ENCODE assay signal across 25 cellular contexts in genomic region chr3:173003471-173003870, GRCh38.
DNase-seq lines count a peak whose midpoint lies in the region; ATAC-seq, FAIRE-seq and TF ChIP-seq lines count a peak whose summit lies in the region.
"Had no signal": no experiment of that assay in that cellular context is flagged by ENCODE, and none has a peak within 500 bp of the region (broad histone marks: within the 10 kb centered on the region; RNA-seq: fewer than 3 reads in every experiment).

No MANE protein-coding gene starts in this region.

- TF ChIP-seq RAD21 in SK-N-SH (IDR thresholded peaks at IDR 0.05; ENCODE audit: low read length) (no peak), K562 (CRISPR knock-in tag; conservative IDR thresholded peaks at IDR 0.05 in 1 of 2, IDR thresholded peaks at IDR 0.05 in 1 of 2) (no peak)

- H4K20me1 ChIP-seq in SK-N-SH (ENCODE audit: insufficient read depth) (no peaks in the 10 kb centered on the region), K562 (replicated peaks; ENCODE audit: control insufficient read depth, insufficient read depth, low read length) (no peaks in the 10 kb centered on the region)
- H4K20me1 ChIP-seq: BLaER1 had no signal

- no peaks in the 10 kb centered on the region for H3F3A ChIP-seq in SK-N-SH (replicated peaks; ENCODE audit: insufficient read depth)

- ATAC-seq in SK-N-SH treated with all-trans-retinoic acid at 6 μM for 48 hours (no peak), K562 (no peak), lower lobe of right lung (no peak), GM18517 (IDR thresholded peaks at IDR 0.05; ENCODE audit: unreplicated experiment) (no peak)
- ATAC-seq: A549 had no signal

- no peak for TF ChIP-seq CTCF in SK-N-SH (IDR thresholded peaks at IDR 0.05)
- TF ChIP-seq CTCF in K562 (IDR thresholded peaks at IDR 0.05 in 2 of 3, conservative IDR thresholded peaks at IDR 0.05 in 1 of 3; ENCODE audit: insufficient read depth in 2 of 3, low read depth in 1 of 3, low read length in 3 of 3) = no peak
- TF ChIP-seq CTCF in retinal pigment epithelial cell (conservative IDR thresholded peaks at IDR 0.05; ENCODE audit: low read depth, low read length) = no peak
- no peak for TF ChIP-seq CTCF in lower lobe of right lung (IDR thresholded peaks at IDR 0.05)

- no peaks in the 10 kb centered on the region for H3K9me2 ChIP-seq in SK-N-SH

- TF ChIP-seq EP300 in SK-N-SH (IDR thresholded peaks at IDR 0.05; ENCODE audit: borderline replicate concordance in 1 of 2, low read depth in 1 of 2, low read length in 1 of 2) (no peak), K562 (IDR thresholded peaks at IDR 0.05; ENCODE audit: low read length) (no peak)

- CTCF ChIA-PET in SK-N-SH (lab: Yijun Ruan, JAX) = no interaction called here
- CTCF ChIA-PET in K562 (lab: Yijun Ruan, JAX; ENCODE audit: low intra/inter-chr PET ratio) = no interaction called here

- TF ChIP-seq POLR2A in K562 (conservative IDR thresholded peaks at IDR 0.05) = no peak

- H3K9ac ChIP-seq in SK-N-SH (no peak overlapping the region), K562 (ENCODE audit: insufficient read depth in 1 of 2, low read depth in 2 of 2, low read length in 2 of 2) (no peak overlapping the region)
- H3K9ac ChIP-seq: BLaER1 had no signal

- H3K27ac ChIP-seq in SK-N-SH (ENCODE audit: low read depth in 2 of 2, low read length in 1 of 2) (no peak overlapping the region), K562 (ENCODE audit: extremely low read depth, low read depth, low read length) (no peak overlapping the region), lower lobe of right lung (no peak overlapping the region)
- H3K27ac ChIP-seq: 22Rv1, A549, BLaER1 had no signal

- intact Hi-C loops in K562 (cut with micrococcal nuclease) (no loop called here), lower lobe of right lung (cut with DNase I) (no loop called here)

- H3K79me2 ChIP-seq in SK-N-SH (ENCODE audit: insufficient read depth) (no peaks in the 10 kb centered on the region), K562 (ENCODE audit: control insufficient read depth, insufficient read depth, low read length) (no peaks in the 10 kb centered on the region; the same call in 2 of the 3 replicates)

- H3K4me1 ChIP-seq in SK-N-SH (ENCODE audit: control insufficient read depth in 1 of 2, insufficient read depth in 2 of 2, low read depth in 1 of 2, low read length in 1 of 2) (no peaks in the 10 kb centered on the region; a peak in 1 of 4 replicates), K562 (replicated peaks in 1 of 2; ENCODE audit: control insufficient read depth in 2 of 2, insufficient read depth in 2 of 2, low read length in 2 of 2) (peaks cover 3 to 26% of the 10 kb centered on the region in 2 experiments; a peak in 4 of 5 replicates), lower lobe of right lung (no peaks in the 10 kb centered on the region)
- H3K4me1 ChIP-seq: A549, BE2C, BLaER1 had no signal

- DNase-seq in SK-N-SH (no peak), K562 (ENCODE audit: extremely low read depth in 1 of 4, low spot score in 3 of 4) (no peak), non-pigmented ciliary epithelial cell (ENCODE audit: low read depth) (peak; percentile 63), retinal pigment epithelial cell (ENCODE audit: low read depth) (peak; percentile 94), lower lobe of right lung (no peak), NCI-H69 (lab: John Stamatoyannopoulos, UW) (no peak)
- DNase-seq: ACHN; BE2C; C1 segment of cervical spinal cord; CD4-positive, alpha-beta memory T cell; CD4-positive, CD25-positive, alpha-beta regulatory T cell; CD8-positive, alpha-beta memory T cell; COR-L47; DMS 273 treated with DMSO at 0.1 percent for 48 hours; DMS153; DMS53; DMS79 treated with DMSO at 0.1 percent for 48 hours; GF-D8 had no signal

- WGBS in SK-N-SH (ENCODE audit: low lambda C conversion rate) = 87% methylated on average over 2 of the region's 2 CpGs
- 91% methylated on average over 2 of the region's 2 CpGs for WGBS in K562 (ENCODE audit: insufficient coverage, low coverage, missing lambda C conversion rate)

- H3K36me3 ChIP-seq in SK-N-SH (replicated peaks in 1 of 2; ENCODE audit: control insufficient read depth in 1 of 2, insufficient read depth in 2 of 2, low read length in 1 of 2) (no peaks in the 10 kb centered on the region), K562 (ENCODE audit: control insufficient read depth, insufficient read depth, low read length) (no peaks in the 10 kb centered on the region), lower lobe of right lung (no peaks in the 10 kb centered on the region)
- H3K36me3 ChIP-seq: BE2C, BLaER1 had no signal

- no peak for FAIRE-seq in K562 (lab: Jason Lieb, UNC)
- FAIRE-seq: A549, G401.6, GM12891 had no signal

- H3K9me1 ChIP-seq in K562 (ENCODE audit: control insufficient read depth, insufficient read depth, low read length) = no peaks in the 10 kb centered on the region

- in situ Hi-C loops in K562 (cut with MboI) = no loop called here

- no peak overlapping the region for H3K4me3 ChIP-seq in SK-N-SH (ENCODE audit: low read depth in 2 of 2, low read length in 1 of 2)
- H3K4me3 ChIP-seq in K562 = no peak overlapping the region
- no peak overlapping the region for H3K4me3 ChIP-seq in retinal pigment epithelial cell (ENCODE audit: low read length)
- no peak overlapping the region for H3K4me3 ChIP-seq in lower lobe of right lung
- H3K4me3 ChIP-seq: A549, BLaER1 had no signal

- H3K9me3 ChIP-seq in SK-N-SH = no peaks in the 10 kb centered on the region
- peaks cover 14% of the 10 kb centered on the region; the same call in 1 of the 2 replicates for H3K9me3 ChIP-seq in K562 (replicated peaks; ENCODE audit: control insufficient read depth, insufficient read depth, low read depth, low read length)
- no peaks in the 10 kb centered on the region for H3K9me3 ChIP-seq in lower lobe of right lung
- H3K9me3 ChIP-seq: A549, BE2C, BLaER1 had no signal

- no TSS peak for BruUV-seq in K562 (replicated peaks; lab: Mats Ljungman, UMichigan)

- H2AFZ ChIP-seq in SK-N-SH (ENCODE audit: low read depth) (no peak overlapping the region), K562 (ENCODE audit: low read depth, low read length) (peak overlapping the region; percentile 30; the same call in 1 of the 2 replicates)

- no peak overlapping the region for H3K4me2 ChIP-seq in SK-N-SH
- H3K4me2 ChIP-seq in K562 (ENCODE audit: insufficient read depth, low read length) = no peak overlapping the region
- H3K4me2 ChIP-seq: A549, BLaER1 had no signal

- no peaks in the 10 kb centered on the region for H3K27me3 ChIP-seq in SK-N-SH (ENCODE audit: insufficient read depth)
- no peaks in the 10 kb centered on the region for H3K27me3 ChIP-seq in K562 (ENCODE audit: control insufficient read depth in 2 of 2, insufficient read depth in 2 of 2, low read length in 2 of 2)
- peaks cover 3% of the 10 kb centered on the region for H3K27me3 ChIP-seq in lower lobe of right lung (ENCODE audit: low read depth)
- H3K27me3 ChIP-seq: BE2C, BLaER1 had no signal

- POLR2A ChIA-PET in SK-N-SH (lab: Yijun Ruan, JAX) (no interaction called here), K562 (lab: Yijun Ruan, JAX) (no interaction called here)

TF ChIP-seq in SK-N-SH treated with all-trans-retinoic acid at 6 μM for 48 hours, 23 proteins besides CTCF, POLR2A, EP300 and RAD21:
- TF ChIP-seq ISL1 (CRISPR knock-in tag; IDR thresholded peaks at IDR 0.05) (peak; percentile 81), GLIS3 (CRISPR knock-in tag; IDR thresholded peaks at IDR 0.05) (no peak)

TF ChIP-seq in SK-N-SH, 30 proteins besides CTCF, POLR2A, EP300 and RAD21 (continues in another document):
- TF ChIP-seq YY1 (IDR thresholded peaks at IDR 0.05; ENCODE audit: low read depth) = no peak
- no peak for TF ChIP-seq MAX (IDR thresholded peaks at IDR 0.05; ENCODE audit: low read depth)
- TF ChIP-seq USF2 (IDR thresholded peaks at IDR 0.05; ENCODE audit: borderline replicate concordance, low read depth, low read length) = no peak
- TF ChIP-seq RCOR1 (IDR thresholded peaks at IDR 0.05; ENCODE audit: low read length) = no peak
- TF ChIP-seq EZH2phosphoT487 (IDR thresholded peaks at IDR 0.05; ENCODE audit: borderline replicate concordance, low read depth) = no peak
- TF ChIP-seq MXI1 (IDR thresholded peaks at IDR 0.05; ENCODE audit: low read depth, low read length) = no peak
- TF ChIP-seq GABPA (IDR thresholded peaks at IDR 0.05; ENCODE audit: low read depth) = no peak

TF ChIP-seq in K562, 482 proteins besides CTCF, POLR2A, EP300 and RAD21:
- TF ChIP-seq ZNF232 (CRISPR knock-in tag; IDR thresholded peaks at IDR 0.05) (no peak), MLX (CRISPR knock-in tag; conservative IDR thresholded peaks at IDR 0.05) (no peak), HIVEP1 (CRISPR knock-in tag; IDR thresholded peaks at IDR 0.05) (no peak), ZSCAN29 (IDR thresholded peaks at IDR 0.05) (no peak), HMBOX1 (IDR thresholded peaks at IDR 0.05) (no peak), NR2F6 (CRISPR knock-in tag; IDR thresholded peaks at IDR 0.05) (no peak), CTBP1 (IDR thresholded peaks at IDR 0.05; ENCODE audit: borderline replicate concordance) (no peak), ARNT (IDR thresholded peaks at IDR 0.05) (no peak), ETV5 (CRISPR knock-in tag; IDR thresholded peaks at IDR 0.05; ENCODE audit: low read depth) (no peak), ZNF354B (CRISPR knock-in tag; IDR thresholded peaks at IDR 0.05) (no peak), ZBTB1 (CRISPR knock-in tag; IDR thresholded peaks at IDR 0.05; ENCODE audit: borderline replicate concordance, low read depth) (no peak)
TF ChIP-seq in K562: peak in this region for 0.

Comparison
In these comparisons a context has a peak if more than half of its experiments do, and no peak if none do; other contexts are left out.
1. DNase-seq: peak in non-pigmented ciliary epithelial cell (single experiment) and retinal pigment epithelial cell (single experiment); none in SK-N-SH (single experiment), K562 (0 of 4), lower lobe of right lung (single experiment) and NCI-H69 (single experiment).